19 cellular contexts compared by ENCODE assay signal in the genomic region with DNA sequence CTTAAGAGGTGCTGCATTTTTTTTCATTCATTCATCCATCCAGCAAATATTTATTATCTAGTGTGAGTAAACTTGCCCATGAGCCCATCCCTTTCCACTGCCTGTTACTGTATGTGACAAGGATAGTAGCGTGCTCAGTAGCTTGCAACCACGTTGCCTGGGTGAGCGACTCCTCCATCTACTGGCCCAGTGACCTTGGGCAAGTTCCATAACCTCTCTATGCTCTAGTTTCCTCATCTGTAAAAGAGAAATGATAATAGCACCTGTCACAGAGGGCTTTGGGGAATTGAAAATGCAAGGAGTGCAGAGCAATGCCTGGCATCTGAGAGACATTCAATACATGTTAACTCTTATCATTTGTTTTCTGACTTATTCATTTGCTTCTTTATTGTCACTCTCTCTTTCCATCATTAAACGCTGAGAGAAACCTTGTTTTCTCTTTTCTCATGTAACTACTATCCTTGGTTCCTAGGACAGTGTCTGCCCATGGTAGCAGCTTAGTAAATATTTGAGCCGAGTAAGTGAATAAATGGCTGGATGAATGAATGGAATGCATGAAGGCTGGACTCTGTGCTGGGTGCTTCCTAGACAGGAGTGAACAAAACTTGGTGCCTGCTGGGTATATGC. TPM values are rescaled to one million over a fixed set of nuclear protein-coding genes. Genes with fewer than 3 reads are reported as not detected.
DNase-seq lines count a peak whose midpoint lies in the region; ATAC-seq, FAIRE-seq and TF ChIP-seq lines count a peak whose summit lies in the region.
"Had no signal": no experiment of that assay in that cellular context is flagged by ENCODE, and none has a peak within 500 bp of the region (broad histone marks: within the 10 kb centered on the region; RNA-seq: fewer than 3 reads in every experiment).

No MANE protein-coding gene starts in this region.

- no peak overlapping the region for H3K27ac ChIP-seq in astrocyte (ENCODE audit: low read depth, low read length)
- no peak overlapping the region for H3K27ac ChIP-seq in endodermal cell (ENCODE audit: low read depth, low read length)
- H3K27ac ChIP-seq: body of pancreas, gastrocnemius medialis, psoas muscle had no signal

- H3K9ac ChIP-seq in astrocyte (ENCODE audit: low read length) (no peak overlapping the region), endodermal cell (ENCODE audit: extremely low read depth, low read length, poor library complexity, severe bottlenecking) (no peak overlapping the region)

- peak; percentile 36 for ATAC-seq in GM21360 (IDR thresholded peaks at IDR 0.05; ENCODE audit: unreplicated experiment)
- ATAC-seq in HG03025 (IDR thresholded peaks at IDR 0.05; ENCODE audit: low FRiP score, unreplicated experiment) = peak; percentile 46
- ATAC-seq: activated T-helper 17 cell treated with anti-CD3 and anti-CD28 coated beads, Interleukin-2, amount 50 U/mL, for 72 hours; body of pancreas; effector memory CD8-positive, alpha-beta T cell; gastrocnemius medialis; psoas muscle; stimulated activated effector memory CD8-positive, alpha-beta T cell treated with anti-CD3 and anti-CD28 coated beads, Interleukin-12 subunit alpha, Interleukin-12 subunit beta, amount 100 ng/mL, for 72 hours had no signal

- no peaks in the 10 kb centered on the region for H3K36me3 ChIP-seq in astrocyte (ENCODE audit: insufficient read depth, low read length)
- no peaks in the 10 kb centered on the region for H3K36me3 ChIP-seq in endodermal cell (ENCODE audit: control insufficient read depth, insufficient read depth, low read length)
- H3K36me3 ChIP-seq: gastrocnemius medialis had no signal

- H3K4me3 ChIP-seq in astrocyte (ENCODE audit: insufficient read depth, low read depth, low read length) = no peak overlapping the region
- H3K4me3 ChIP-seq in endodermal cell (ENCODE audit: low read length) = no peak overlapping the region
- H3K4me3 ChIP-seq: body of pancreas, gastrocnemius medialis, psoas muscle had no signal

- peaks cover 5% of the 10 kb centered on the region for H3K36me3 Mint-ChIP-seq in astrocyte (ENCODE audit: low read depth, unreplicated experiment)
- no peaks in the 10 kb centered on the region for H3K36me3 Mint-ChIP-seq in endodermal cell (ENCODE audit: low read depth)
- H3K36me3 Mint-ChIP-seq: stimulated activated effector memory CD8-positive, alpha-beta T cell treated with anti-CD3 and anti-CD28 coated beads, Interleukin-12 subunit alpha, Interleukin-12 subunit beta, amount 100 ng/mL, for 72 hours had no signal

- WGBS in endodermal cell (ENCODE audit: insufficient coverage in 1 of 2, insufficient read length in 1 of 2), 2 experiments = 96% methylated on average over 4 to 5 of the region's 5 CpGs

- H3K27me3 ChIP-seq in astrocyte (ENCODE audit: insufficient read depth, low read length) = no peaks in the 10 kb centered on the region
- H3K27me3 ChIP-seq in endodermal cell (ENCODE audit: control insufficient read depth, insufficient read depth, low read length, poor library complexity, severe bottlenecking) = no peaks in the 10 kb centered on the region
- H3K27me3 ChIP-seq: body of pancreas, gastrocnemius medialis had no signal

- DNase-seq in GM12891 (ENCODE audit: insufficient read length, low spot score) = no peak
- no peak for DNase-seq in astrocyte (ENCODE audit: low read depth)
- no peak for DNase-seq in cerebellum (ENCODE audit: low spot score)
- no peak for DNase-seq in NCI-H510A (lab: John Stamatoyannopoulos, UW)
- no peak for DNase-seq in activated gamma-delta T cell treated with Interleukin-2 at 50 U/mL for 16 hours
- DNase-seq in endodermal cell = no peak
- DNase-seq: activated CD4-positive, alpha-beta T cell treated with anti-CD3 and anti-CD28 coated beads, Interleukin-2, amount 10 ng/mL, durations not matched to agents 7 days and 5 days; body of pancreas; DMS53; effector memory CD8-positive, alpha-beta T cell; gastrocnemius medialis; NCI-H2029 treated with DMSO at 0.1 percent for 48 hours; psoas muscle; stimulated activated CD4-positive, alpha-beta T cell treated with anti-CD3 and anti-CD28 coated beads, Interleukin-2, amount 100 ng/mL, for 24 hours had no signal

- H3K4me2 ChIP-seq in astrocyte (ENCODE audit: low read length) = no peak overlapping the region

- H4K20me1 ChIP-seq in astrocyte (ENCODE audit: insufficient read depth, low read length) = peaks cover 79% of the 10 kb centered on the region

- H3K79me2 ChIP-seq in astrocyte (ENCODE audit: insufficient read depth, low read length) = peaks cover 80% of the 10 kb centered on the region

- H3K27me3 Mint-ChIP-seq in astrocyte (ENCODE audit: low read depth, unreplicated experiment) (no peaks in the 10 kb centered on the region), endodermal cell (ENCODE audit: insufficient read depth) (peaks cover 1% of the 10 kb centered on the region)
- H3K27me3 Mint-ChIP-seq: activated CD4-positive, alpha-beta T cell treated with anti-CD3 and anti-CD28 coated beads, Interleukin-2, amount 10 ng/mL, durations not matched to agents 7 days and 5 days; activated T-helper 17 cell treated with anti-CD3 and anti-CD28 coated beads, Interleukin-2, amount 50 U/mL, for 72 hours; effector memory CD8-positive, alpha-beta T cell had no signal

- H3K4me1 Mint-ChIP-seq in astrocyte (ENCODE audit: low read depth, unreplicated experiment) (peaks cover 47% of the 10 kb centered on the region), endodermal cell (peaks cover 21% of the 10 kb centered on the region)

- H3K4me3 Mint-ChIP-seq in astrocyte (ENCODE audit: unreplicated experiment) (no peak overlapping the region), endodermal cell (no peak overlapping the region)
- H3K4me3 Mint-ChIP-seq: activated CD4-positive, alpha-beta T cell treated with anti-CD3 and anti-CD28 coated beads, Interleukin-2, amount 10 ng/mL, durations not matched to agents 7 days and 5 days; activated T-helper 17 cell treated with anti-CD3 and anti-CD28 coated beads, Interleukin-2, amount 50 U/mL, for 72 hours; effector memory CD8-positive, alpha-beta T cell; stimulated activated effector memory CD8-positive, alpha-beta T cell treated with anti-CD3 and anti-CD28 coated beads, Interleukin-12 subunit alpha, Interleukin-12 subunit beta, amount 100 ng/mL, for 72 hours had no signal

- no peak overlapping the region for H2AFZ ChIP-seq in astrocyte (ENCODE audit: low read depth, low read length)

- TF ChIP-seq POLR2A in GM12891 (IDR thresholded peaks at IDR 0.05; ENCODE audit: low read depth, low read length) = no peak

- FAIRE-seq in GM12891 (lab: Jason Lieb, UNC) = peak; percentile 85
- FAIRE-seq in astrocyte (lab: Jason Lieb, UNC) = no peak
- FAIRE-seq: islet of Langerhans had no signal

- no peaks in the 10 kb centered on the region for H3K9me3 ChIP-seq in astrocyte (ENCODE audit: insufficient read depth, low read depth, low read length)
- no peaks in the 10 kb centered on the region for H3K9me3 ChIP-seq in endodermal cell (ENCODE audit: control insufficient read depth, low read length)
- H3K9me3 ChIP-seq: body of pancreas, gastrocnemius medialis, psoas muscle had no signal

- TF ChIP-seq CTCF in astrocyte (IDR thresholded peaks at IDR 0.05; ENCODE audit: insufficient read depth, low read depth, low read length) (no peak), endodermal cell (conservative IDR thresholded peaks at IDR 0.05) (no peak)

- H3K4me1 ChIP-seq in astrocyte (ENCODE audit: insufficient read depth, low read length) (peaks cover 26% of the 10 kb centered on the region), endodermal cell (ENCODE audit: control insufficient read depth, insufficient read depth, low read length) (peaks cover 5% of the 10 kb centered on the region)

- H3K9me3 Mint-ChIP-seq in astrocyte (ENCODE audit: unreplicated experiment) = peaks cover 1% of the 10 kb centered on the region
- H3K9me3 Mint-ChIP-seq in endodermal cell = no peaks in the 10 kb centered on the region
- H3K9me3 Mint-ChIP-seq: activated CD4-positive, alpha-beta T cell treated with anti-CD3 and anti-CD28 coated beads, Interleukin-2, amount 10 ng/mL, durations not matched to agents 7 days and 5 days; activated T-helper 17 cell treated with anti-CD3 and anti-CD28 coated beads, Interleukin-2, amount 50 U/mL, for 72 hours; effector memory CD8-positive, alpha-beta T cell; stimulated activated effector memory CD8-positive, alpha-beta T cell treated with anti-CD3 and anti-CD28 coated beads, Interleukin-12 subunit alpha, Interleukin-12 subunit beta, amount 100 ng/mL, for 72 hours had no signal

- H3K27ac Mint-ChIP-seq in astrocyte (ENCODE audit: unreplicated experiment) (peak overlapping the region; percentile 34), endodermal cell (no peak overlapping the region)
- H3K27ac Mint-ChIP-seq: activated CD4-positive, alpha-beta T cell treated with anti-CD3 and anti-CD28 coated beads, Interleukin-2, amount 10 ng/mL, durations not matched to agents 7 days and 5 days; activated T-helper 17 cell treated with anti-CD3 and anti-CD28 coated beads, Interleukin-2, amount 50 U/mL, for 72 hours; effector memory CD8-positive, alpha-beta T cell; stimulated activated effector memory CD8-positive, alpha-beta T cell treated with anti-CD3 and anti-CD28 coated beads, Interleukin-12 subunit alpha, Interleukin-12 subunit beta, amount 100 ng/mL, for 72 hours had no signal

TF ChIP-seq in GM12891, 5 proteins besides CTCF, POLR2A, EP300 and RAD21:
- TF ChIP-seq PAX5 (IDR thresholded peaks at IDR 0.05; ENCODE audit: insufficient read depth, low read length, severe bottlenecking) (no peak), SPI1 (IDR thresholded peaks at IDR 0.05; ENCODE audit: low read depth, low read length) (peak; percentile 48; the same call in 1 of the 2 replicates)

RNA-seq across cellular contexts. Expression of a gene that starts 19.9 kb away (rescaled TPM):
- 19.9 TPM for polyA plus RNA-seq in GM12891 (2012; ENCODE audit: low read depth, missing spikeins)
- total RNA-seq in astrocyte (17.4 and 17.7 TPM in 2 replicates), cerebellum (25.3 TPM), endodermal cell (10 to 100 TPM in 1 of 2 donors, 1 to 10 TPM in 1; 8.1 to 11.8 TPM)
- polyA plus RNA-seq in endodermal cell (2013, experiment 1 of 2) = 10.0 TPM
- 10.1 TPM for polyA plus RNA-seq in endodermal cell (2013, experiment 2 of 2)
